In the genomic region with DNA sequence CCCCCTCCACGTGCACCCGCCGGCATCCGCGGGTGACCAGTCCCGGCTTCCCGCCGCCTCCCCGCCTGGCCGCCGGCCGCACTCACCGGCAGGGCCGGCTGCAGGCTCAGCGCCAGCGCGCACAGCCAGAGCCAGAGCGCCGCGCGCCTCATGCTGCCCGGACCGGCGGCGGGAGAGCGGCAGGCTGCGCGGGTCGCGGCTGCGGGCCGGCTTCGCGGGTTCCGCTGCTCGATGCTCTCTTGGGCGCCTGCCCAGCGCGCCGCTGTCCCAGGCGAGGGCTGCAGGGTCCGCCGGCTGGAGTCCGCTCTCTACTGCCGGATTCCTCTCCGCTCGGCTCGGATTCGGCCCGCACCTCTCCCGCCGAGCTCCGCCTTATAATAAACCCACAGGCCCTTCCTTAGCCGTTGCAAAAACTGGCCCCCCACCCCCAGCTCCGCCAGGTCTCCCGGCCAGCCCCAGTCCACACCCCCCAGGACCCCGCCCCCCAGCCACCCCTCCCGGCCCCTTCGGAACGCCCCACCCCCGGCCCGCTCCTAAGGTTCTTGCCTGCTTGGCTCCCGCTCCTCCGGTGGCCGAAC, we compare ENCODE assay signal across 8 cellular contexts. TPM values are rescaled to one million over a fixed set of nuclear protein-coding genes. Genes with fewer than 3 reads are reported as not detected.
A peak's percentile ranks its signal among the peaks of the same experiment; 100 is the strongest.
DNase-seq lines count a peak whose midpoint lies in the region; ATAC-seq and TF ChIP-seq lines count a peak whose summit lies in the region.

A gene with protein sequence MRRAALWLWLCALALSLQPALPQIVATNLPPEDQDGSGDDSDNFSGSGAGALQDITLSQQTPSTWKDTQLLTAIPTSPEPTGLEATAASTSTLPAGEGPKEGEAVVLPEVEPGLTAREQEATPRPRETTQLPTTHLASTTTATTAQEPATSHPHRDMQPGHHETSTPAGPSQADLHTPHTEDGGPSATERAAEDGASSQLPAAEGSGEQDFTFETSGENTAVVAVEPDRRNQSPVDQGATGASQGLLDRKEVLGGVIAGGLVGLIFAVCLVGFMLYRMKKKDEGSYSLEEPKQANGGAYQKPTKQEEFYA (minus strand): TSS at position 415 of the 578 bp plus-strand sequence. CDS start 263 bp downstream, at position 152.

- ATAC-seq in HG03025 (IDR thresholded peaks at IDR 0.05; ENCODE audit: low FRiP score, unreplicated experiment) (peak; percentile 20), PC-3 (peak; percentile 57)

- H3K27ac Mint-ChIP-seq in activated T-cell treated with anti-CD3 and anti-CD28 coated beads, Interleukin-2, amount 50 U/mL, for 24 hours = no peak within 1 kb of the TSS
- no peak within 1 kb of the TSS for H3K27ac Mint-ChIP-seq in dendritic cell treated with granulocyte-macrophage colony-stimulating factor and Interleukin-4, amounts not matched to agents 40 ng/mL and 50 ng/mL, for 4 days

- TF ChIP-seq POLR2A in lower leg skin (IDR thresholded peaks at IDR 0.05) (no peak), thyroid gland (IDR thresholded peaks at IDR 0.05) (peak in 1 of 2 donors; percentile 35)

- H3K4me2 ChIP-seq in PC-3 (ENCODE audit: low read length) = peak within 1 kb of the TSS; percentile 87

- no peaks in the 10 kb centered on the region for H3K9me2 ChIP-seq in PC-3 (replicated peaks; ENCODE audit: low read length)

- peaks cover 51% of the 10 kb centered on the region for H3K79me2 ChIP-seq in PC-3 (ENCODE audit: low read length)

- H3K27ac ChIP-seq in PC-3 (ENCODE audit: low read length) = peak within 1 kb of the TSS; percentile 73
- H3K27ac ChIP-seq in thyroid gland = peak within 1 kb of the TSS; percentile 81 to 90 (median 86)

- H3K4me1 Mint-ChIP-seq in activated T-cell treated with anti-CD3 and anti-CD28 coated beads, Interleukin-2, amount 50 U/mL, for 24 hours (ENCODE audit: low read depth) = peaks cover 6% of the 10 kb centered on the region
- peaks cover 8% of the 10 kb centered on the region for H3K4me1 Mint-ChIP-seq in dendritic cell treated with granulocyte-macrophage colony-stimulating factor and Interleukin-4, amounts not matched to agents 40 ng/mL and 50 ng/mL, for 4 days (ENCODE audit: low read depth)

- intact Hi-C loops in PC-3 (cut with micrococcal nuclease) (loop anchor here (1.0 to 2.0 kb wide), 3 partner anchors 42 to 118 kb away; no protein-coding TSS in a partner anchor), lower leg skin (cut with DNase I; ENCODE audit: low total_unique reads) (no loop called here), thyroid gland (cut with DNase I) (loop anchor here (5.0 kb wide), 1 partner anchor 88 kb away; no protein-coding TSS in a partner anchor)
- intact Hi-C loops in dendritic cell treated with granulocyte-macrophage colony-stimulating factor and Interleukin-4, amounts not matched to agents 40 ng/mL and 50 ng/mL, for 4 days (cut with micrococcal nuclease) = loop anchor here (10.0 kb wide), 1 partner anchor 90 kb away; no protein-coding TSS in a partner anchor

- peak within 1 kb of the TSS; percentile 67 for H2AFZ ChIP-seq in PC-3 (ENCODE audit: low read length)

- H4K20me1 ChIP-seq in PC-3 (ENCODE audit: low read length) = peaks cover 32% of the 10 kb centered on the region

- peak within 1 kb of the TSS; percentile 63 for H3K4me3 Mint-ChIP-seq in activated T-cell treated with anti-CD3 and anti-CD28 coated beads, Interleukin-2, amount 50 U/mL, for 24 hours
- peak within 1 kb of the TSS; percentile 57 for H3K4me3 Mint-ChIP-seq in dendritic cell treated with granulocyte-macrophage colony-stimulating factor and Interleukin-4, amounts not matched to agents 40 ng/mL and 50 ng/mL, for 4 days

- peak within 1 kb of the TSS; percentile 78 for H3K4me3 ChIP-seq in PC-3 (ENCODE audit: low read length)
- H3K4me3 ChIP-seq in lower leg skin (ENCODE audit: low read depth, poor library complexity, severe bottlenecking) = peak within 1 kb of the TSS; percentile 31
- H3K4me3 ChIP-seq in thyroid gland (replicated peaks in 1 of 3) = peak within 1 kb of the TSS; percentile 31 to 49 (median 44)

- H3K4me1 ChIP-seq in PC-3 (ENCODE audit: insufficient read depth, low read length) (peaks cover 36% of the 10 kb centered on the region), thyroid gland (peaks cover 17 to 22% of the 10 kb centered on the region in 2 donors)

- H3K36me3 Mint-ChIP-seq in activated T-cell treated with anti-CD3 and anti-CD28 coated beads, Interleukin-2, amount 50 U/mL, for 24 hours (ENCODE audit: low read depth) = no peaks in the 10 kb centered on the region
- no peaks in the 10 kb centered on the region for H3K36me3 Mint-ChIP-seq in dendritic cell treated with granulocyte-macrophage colony-stimulating factor and Interleukin-4, amounts not matched to agents 40 ng/mL and 50 ng/mL, for 4 days (ENCODE audit: low read depth)

- H3K27me3 ChIP-seq in PC-3 (ENCODE audit: low read length) = no peaks in the 10 kb centered on the region
- no peaks in the 10 kb centered on the region for H3K27me3 ChIP-seq in thyroid gland

- peak within 1 kb of the TSS; percentile 89 for H3K9ac ChIP-seq in PC-3 (ENCODE audit: low read length)

- POLR2A ChIA-PET in PC-3 (lab: Charles Lee; ENCODE audit: unreplicated experiment) = interaction anchor here (0.5 to 1.0 kb wide), 6 partner anchors 11 to 439 kb away, joined by 3 to 10 read pairs (median 5); no protein-coding TSS in a partner anchor

- DNase-seq in activated T-cell treated with anti-CD3 and anti-CD28 coated beads, Interleukin-2, amount 50 U/mL, for 24 hours = peak; percentile 54
- no peak for DNase-seq in activated T-cell treated with anti-CD3 and anti-CD28 coated beads, Interleukin-2, amount 50 U/mL, for 1 hour
- DNase-seq in PC-3 (peak; percentile 67), lower leg skin (ENCODE audit: low spot score in 2 of 2) (peak in 1 of 2 donors; percentile 84), thyroid gland (peak; percentile 73 to 74)
- DNase-seq in stimulated activated naive CD4-positive, alpha-beta T cell treated with Interleukin-2 at 50 U/mL for 16 hours (lab: John Stamatoyannopoulos, UW) = no peak

- no peaks in the 10 kb centered on the region for H3K9me3 Mint-ChIP-seq in activated T-cell treated with anti-CD3 and anti-CD28 coated beads, Interleukin-2, amount 50 U/mL, for 24 hours
- H3K9me3 Mint-ChIP-seq in dendritic cell treated with granulocyte-macrophage colony-stimulating factor and Interleukin-4, amounts not matched to agents 40 ng/mL and 50 ng/mL, for 4 days = no peaks in the 10 kb centered on the region

- no peaks in the 10 kb centered on the region for H3F3A ChIP-seq in PC-3 (ENCODE audit: low read length, unreplicated experiment)

- CTCF ChIA-PET in PC-3 (lab: Charles Lee) = interaction anchor here (0.5 to 2.4 kb wide), 10 partner anchors 11 to 461 kb away, joined by 3 to 14 read pairs (median 6); no protein-coding TSS in a partner anchor

- BruUV-seq in PC-3 (replicated peaks; lab: Mats Ljungman, UMichigan) = no TSS peak

- WGBS in lower leg skin, 2 donors = 0% methylated on average over 23 to 33 of the region's 65 CpGs
- 0 to 1% methylated on average over 13 to 15 of the region's 65 CpGs for WGBS in thyroid gland, 2 donors

- H3K36me3 ChIP-seq in PC-3 (ENCODE audit: low read depth, low read length) (peaks cover 16% of the 10 kb centered on the region), thyroid gland (no peaks in the 10 kb centered on the region)

- TF ChIP-seq CTCF in PC-3 (conservative IDR thresholded peaks at IDR 0.05; ENCODE audit: low read depth, low read length) (no peak), lower leg skin (IDR thresholded peaks at IDR 0.05) (no peak), thyroid gland (IDR thresholded peaks at IDR 0.05) (no peak)

- no peaks in the 10 kb centered on the region for H3K9me3 ChIP-seq in PC-3 (ENCODE audit: low read length)
- H3K9me3 ChIP-seq in thyroid gland = no peaks in the 10 kb centered on the region

- H3K27me3 Mint-ChIP-seq in activated T-cell treated with anti-CD3 and anti-CD28 coated beads, Interleukin-2, amount 50 U/mL, for 24 hours = peaks cover 71% of the 10 kb centered on the region
- H3K27me3 Mint-ChIP-seq in dendritic cell treated with granulocyte-macrophage colony-stimulating factor and Interleukin-4, amounts not matched to agents 40 ng/mL and 50 ng/mL, for 4 days = peaks cover 71% of the 10 kb centered on the region

RNA-seq across cellular contexts. Expression of the gene that starts here (rescaled TPM):
- 358 and 362 TPM in 2 replicates for total RNA-seq in PC-3 (2014; rRNA removed)
- 100 to 1,000 TPM; 729 to 864 (median 835) TPM for total RNA-seq in lower leg skin
- 10 to 100 TPM; 21.9 to 28.0 (median 24.7) TPM for total RNA-seq in thyroid gland

Comparison
In these comparisons a context has a peak if more than half of its experiments do, and no peak if none do; other contexts are left out.
1. RNA of the gene that starts here (total RNA-seq): 729 to 864 TPM in lower leg skin and 358 to 362 TPM in PC-3; 21.9 to 28.0 TPM in thyroid gland; every median in the first group is over 10 times any median in the second.
2. DNase-seq: peak in activated T-cell treated with anti-CD3 and anti-CD28 coated beads, Interleukin-2, amount 50 U/mL, for 24 hours (single experiment), PC-3 (single experiment) and thyroid gland (2 of 2); none in activated T-cell treated with anti-CD3 and anti-CD28 coated beads, Interleukin-2, amount 50 U/mL, for 1 hour (single experiment) and stimulated activated naive CD4-positive, alpha-beta T cell treated with Interleukin-2 at 50 U/mL for 16 hours (single experiment).
3. Peak in every context shown above with its lines, with median percentiles within 50 percentile points of each other: H3K4me3 ChIP-seq.